13 cellular contexts compared by ENCODE assay signal in the genomic region with DNA sequence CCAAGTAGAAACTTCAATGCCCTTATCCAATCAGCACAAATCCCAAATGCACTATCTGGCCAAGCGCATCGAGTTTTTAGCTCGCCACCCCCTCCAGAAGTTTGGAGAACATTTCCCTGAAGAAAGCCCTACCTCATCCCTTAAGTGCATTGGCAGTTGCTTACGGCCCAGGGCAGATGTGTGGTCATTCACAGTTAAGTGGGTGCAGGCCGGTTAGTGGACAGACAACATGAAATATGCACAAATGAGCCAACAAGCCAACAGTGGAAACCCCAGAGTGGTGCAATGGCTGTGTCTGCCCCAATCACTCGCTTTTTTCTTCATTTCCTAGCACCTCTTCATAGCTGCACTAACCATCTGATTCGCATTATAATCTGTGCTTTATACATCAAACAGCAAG.
"Had no signal": no experiment of that assay in that cellular context is flagged by ENCODE, and none has a peak within 500 bp of the region (broad histone marks: within the 10 kb centered on the region; RNA-seq: fewer than 3 reads in every experiment).

No MANE protein-coding gene starts in this region.

- H3K36me3 Mint-ChIP-seq: activated CD4-positive, alpha-beta memory T cell treated with anti-CD3 and anti-CD28 coated beads for 36 hours; T-cell had no signal

- H3K27ac Mint-ChIP-seq: activated CD4-positive, alpha-beta memory T cell treated with anti-CD3 and anti-CD28 coated beads for 36 hours; activated naive CD8-positive, alpha-beta T cell treated with anti-CD3 and anti-CD28 coated beads, Interleukin-2, amount 50 U/mL, for 24 hours; nephron; T-cell had no signal

- DNase-seq: activated CD4-positive, alpha-beta memory T cell treated with anti-CD3 and anti-CD28 coated beads for 36 hours; activated CD4-positive, alpha-beta T cell treated with anti-CD3 and anti-CD28 coated beads for 1 hour; activated naive CD8-positive, alpha-beta T cell treated with anti-CD3 and anti-CD28 coated beads, Interleukin-2, amount 50 U/mL, for 24 hours; esophagus squamous epithelium; hypothalamus; left cardiac atrium; stimulated activated CD4-positive, alpha-beta T cell treated with anti-CD3 and anti-CD28 coated beads, Interleukin-2, amount 100 ng/mL, for 48 hours; stimulated activated naive CD4-positive, alpha-beta T cell treated with Interleukin-2 at 50 U/mL for 16 hours; T-cell; T1000; testis had no signal

- H3K27ac ChIP-seq: ascending aorta, testis had no signal

- H3K4me3 ChIP-seq: ascending aorta, esophagus squamous epithelium, testis had no signal

- H3K4me1 Mint-ChIP-seq: nephron, T-cell had no signal

- H3K36me3 ChIP-seq: ascending aorta, esophagus squamous epithelium had no signal

- H3K4me1 ChIP-seq: ascending aorta, testis had no signal

- ATAC-seq: activated naive CD8-positive, alpha-beta T cell treated with anti-CD3 and anti-CD28 coated beads, Interleukin-2, amount 50 U/mL, for 24 hours; left cardiac atrium; T-cell had no signal

- H3K9me3 Mint-ChIP-seq: activated CD4-positive, alpha-beta memory T cell treated with anti-CD3 and anti-CD28 coated beads for 36 hours; activated naive CD8-positive, alpha-beta T cell treated with anti-CD3 and anti-CD28 coated beads, Interleukin-2, amount 50 U/mL, for 24 hours; nephron; T-cell had no signal

- H3K4me3 Mint-ChIP-seq: activated CD4-positive, alpha-beta memory T cell treated with anti-CD3 and anti-CD28 coated beads for 36 hours; activated naive CD8-positive, alpha-beta T cell treated with anti-CD3 and anti-CD28 coated beads, Interleukin-2, amount 50 U/mL, for 24 hours; nephron; T-cell had no signal

- H3K9me3 ChIP-seq: ascending aorta, esophagus squamous epithelium, testis had no signal

- H3K27me3 ChIP-seq: ascending aorta, testis had no signal
